In genomic region chr3:184337315-184337714, GRCh38 we compare ENCODE assay signal across 8 cellular contexts. TPM values are rescaled to one million over a fixed set of nuclear protein-coding genes. Genes with fewer than 3 reads are reported as not detected.
A peak's percentile ranks its signal among the peaks of the same experiment; 100 is the strongest.
DNase-seq lines count a peak whose midpoint lies in the region; ATAC-seq and TF ChIP-seq lines count a peak whose summit lies in the region.

Gene FAM131A, plus strand, starts transcription at chr3:184337600. Its CDS starts 31 bp downstream, at chr3:184337631.

- H3K27me3 Mint-ChIP-seq in T-helper 17 cell (peaks cover 7% of the 10 kb centered on the region), nephron (ENCODE audit: low read depth) (peaks cover 3% of the 10 kb centered on the region)

- H3K4me3 Mint-ChIP-seq in T-helper 17 cell, result peak within 1 kb of the TSS; percentile 93
- peak within 1 kb of the TSS; percentile 91 to 94 (median 93) for H3K4me3 Mint-ChIP-seq in nephron

- no peaks in the 10 kb centered on the region for H3K9me3 Mint-ChIP-seq in nephron

- peaks cover 14% of the 10 kb centered on the region for H3K36me3 ChIP-seq in ES-I3 (ENCODE audit: insufficient read depth, low read length)

- peaks cover 23% of the 10 kb centered on the region for H3K4me1 ChIP-seq in ES-I3 (ENCODE audit: insufficient read depth, low read length)

- no peak for TF ChIP-seq CTCF in nephron (IDR thresholded peaks at IDR 0.05; ENCODE audit: unreplicated experiment in 3 of 3)

- H3K36me3 Mint-ChIP-seq in T-helper 17 cell (ENCODE audit: low read depth), result peaks cover 19% of the 10 kb centered on the region
- peaks cover 23% of the 10 kb centered on the region for H3K36me3 Mint-ChIP-seq in nephron (ENCODE audit: low read depth)

- H3K9me3 ChIP-seq in ES-I3 (ENCODE audit: control insufficient read depth, insufficient read depth, low read length), result no peaks in the 10 kb centered on the region
- no peaks in the 10 kb centered on the region for H3K9me3 ChIP-seq in T-helper 17 cell (ENCODE audit: control insufficient read depth, low read length, poor library complexity, severe bottlenecking)

- H3K4me1 Mint-ChIP-seq in T-helper 17 cell, result peaks cover 52% of the 10 kb centered on the region
- H3K4me1 Mint-ChIP-seq in nephron, result peaks cover 27% of the 10 kb centered on the region

- H3K27ac Mint-ChIP-seq in T-helper 17 cell (peak within 1 kb of the TSS; percentile 95), nephron (peak within 1 kb of the TSS; percentile 89 to 96 (median 90))

- peak within 1 kb of the TSS; percentile 76 for H3K9ac ChIP-seq in ES-I3 (ENCODE audit: low read depth, low read length)

- DNase-seq in T-helper 17 cell (no peak), fibroblast of peridontal ligament (ENCODE audit: extremely low read depth) (peak; percentile 63), ecto neural progenitor cell (ENCODE audit: low spot score) (no peak), COLO668 (lab: John Stamatoyannopoulos, UW; ENCODE audit: unreplicated experiment) (no peak), epidermal melanocyte (ENCODE audit: insufficient read length, low spot score) (no peak)

- ATAC-seq in T-helper 17 cell (no peak), HG03442 (IDR thresholded peaks at IDR 0.05; ENCODE audit: unreplicated experiment) (no peak)

RNA-seq across cellular contexts. Expression of gene FAM131A, which starts in this region (rescaled TPM):
- total RNA-seq in T-helper 17 cell, result 10 to 100 TPM in 1 of 2 donors, 1 to 10 TPM in 1; 7.9 to 10.9 TPM
